In the genomic region with DNA sequence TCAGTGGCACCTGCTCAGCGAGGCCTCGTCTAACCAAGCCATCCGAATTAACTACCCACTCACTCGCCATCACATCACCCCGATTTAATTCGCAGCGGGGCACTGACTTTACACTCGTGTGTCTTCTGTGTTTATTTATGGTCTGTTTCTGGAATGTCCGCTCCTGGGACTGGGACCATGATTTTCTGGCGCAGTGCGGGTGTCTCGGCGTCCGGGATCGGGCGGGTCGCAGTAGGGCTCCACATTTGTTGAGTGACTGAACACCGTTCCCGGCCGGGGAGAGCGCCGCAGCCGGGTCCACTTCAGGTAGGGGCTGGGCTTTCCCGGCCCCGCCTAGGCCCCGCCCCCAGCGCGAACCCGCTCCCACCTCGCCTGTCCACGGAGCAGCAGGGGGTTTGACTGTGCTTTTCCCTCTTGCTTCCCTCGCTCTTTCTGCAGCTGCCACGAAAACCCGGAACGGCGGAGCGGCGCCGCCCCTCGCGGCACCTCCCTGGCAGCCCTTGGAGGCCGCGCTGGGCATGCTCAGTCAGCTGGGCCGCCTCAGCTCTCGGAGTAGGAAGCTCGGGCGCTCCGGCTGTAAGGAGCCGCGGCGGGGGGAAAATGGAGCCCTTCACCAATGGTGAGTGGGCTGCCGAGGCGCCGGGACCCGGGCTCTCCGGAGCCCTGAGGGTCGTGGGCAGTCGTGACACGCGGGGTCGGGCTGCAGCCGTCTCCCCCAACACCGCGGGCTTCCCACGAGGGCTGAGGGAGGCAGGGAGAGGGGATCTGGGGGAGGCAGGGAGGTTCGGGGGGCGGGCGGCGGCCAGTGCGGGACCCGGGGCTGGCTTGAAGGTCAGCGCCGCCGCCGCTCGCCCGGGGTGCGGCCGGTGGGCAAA, we compare ENCODE assay signal across 1 cellular context.
TF ChIP-seq lines count a peak whose summit lies in the region.

A gene (plus strand): TSS at position 525 of the 875 bp plus-strand sequence. CDS start 76 bp downstream, at position 601.

TF ChIP-seq in GM12878, 131 proteins besides CTCF, POLR2A, EP300 and RAD21 (continued from another document and continues in another):
- TF ChIP-seq, protein P1, sequence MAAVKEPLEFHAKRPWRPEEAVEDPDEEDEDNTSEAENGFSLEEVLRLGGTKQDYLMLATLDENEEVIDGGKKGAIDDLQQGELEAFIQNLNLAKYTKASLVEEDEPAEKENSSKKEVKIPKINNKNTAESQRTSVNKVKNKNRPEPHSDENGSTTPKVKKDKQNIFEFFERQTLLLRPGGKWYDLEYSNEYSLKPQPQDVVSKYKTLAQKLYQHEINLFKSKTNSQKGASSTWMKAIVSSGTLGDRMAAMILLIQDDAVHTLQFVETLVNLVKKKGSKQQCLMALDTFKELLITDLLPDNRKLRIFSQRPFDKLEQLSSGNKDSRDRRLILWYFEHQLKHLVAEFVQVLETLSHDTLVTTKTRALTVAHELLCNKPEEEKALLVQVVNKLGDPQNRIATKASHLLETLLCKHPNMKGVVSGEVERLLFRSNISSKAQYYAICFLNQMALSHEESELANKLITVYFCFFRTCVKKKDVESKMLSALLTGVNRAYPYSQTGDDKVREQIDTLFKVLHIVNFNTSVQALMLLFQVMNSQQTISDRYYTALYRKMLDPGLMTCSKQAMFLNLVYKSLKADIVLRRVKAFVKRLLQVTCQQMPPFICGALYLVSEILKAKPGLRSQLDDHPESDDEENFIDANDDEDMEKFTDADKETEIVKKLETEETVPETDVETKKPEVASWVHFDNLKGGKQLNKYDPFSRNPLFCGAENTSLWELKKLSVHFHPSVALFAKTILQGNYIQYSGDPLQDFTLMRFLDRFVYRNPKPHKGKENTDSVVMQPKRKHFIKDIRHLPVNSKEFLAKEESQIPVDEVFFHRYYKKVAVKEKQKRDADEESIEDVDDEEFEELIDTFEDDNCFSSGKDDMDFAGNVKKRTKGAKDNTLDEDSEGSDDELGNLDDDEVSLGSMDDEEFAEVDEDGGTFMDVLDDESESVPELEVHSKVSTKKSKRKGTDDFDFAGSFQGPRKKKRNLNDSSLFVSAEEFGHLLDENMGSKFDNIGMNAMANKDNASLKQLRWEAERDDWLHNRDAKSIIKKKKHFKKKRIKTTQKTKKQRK (IDR thresholded peaks at IDR 0.05; ENCODE audit: low read depth, low read length), result no peak
- no peak for TF ChIP-seq STAT3 (IDR thresholded peaks at IDR 0.05; ENCODE audit: low read depth, low read length)
- TF ChIP-seq FOXK2 (IDR thresholded peaks at IDR 0.05), result no peak
- no peak for TF ChIP-seq JUND (IDR thresholded peaks at IDR 0.05; ENCODE audit: low read depth, low read length)
- TF ChIP-seq CREB1 (IDR thresholded peaks at IDR 0.05; ENCODE audit: low read depth), result no peak
- TF ChIP-seq CHD1 (IDR thresholded peaks at IDR 0.05; ENCODE audit: low read depth, low read length), result no peak; the same call in 1 of the 2 replicates
- no peak for TF ChIP-seq CBX3 (IDR thresholded peaks at IDR 0.05; ENCODE audit: borderline replicate concordance, low read depth)
- TF ChIP-seq LARP7 (IDR thresholded peaks at IDR 0.05), result peak; percentile 44
- peak; percentile 4; the same call in 1 of the 2 replicates for TF ChIP-seq POLR2AphosphoS5 (IDR thresholded peaks at IDR 0.05; ENCODE audit: low read length)
- TF ChIP-seq, protein P2, sequence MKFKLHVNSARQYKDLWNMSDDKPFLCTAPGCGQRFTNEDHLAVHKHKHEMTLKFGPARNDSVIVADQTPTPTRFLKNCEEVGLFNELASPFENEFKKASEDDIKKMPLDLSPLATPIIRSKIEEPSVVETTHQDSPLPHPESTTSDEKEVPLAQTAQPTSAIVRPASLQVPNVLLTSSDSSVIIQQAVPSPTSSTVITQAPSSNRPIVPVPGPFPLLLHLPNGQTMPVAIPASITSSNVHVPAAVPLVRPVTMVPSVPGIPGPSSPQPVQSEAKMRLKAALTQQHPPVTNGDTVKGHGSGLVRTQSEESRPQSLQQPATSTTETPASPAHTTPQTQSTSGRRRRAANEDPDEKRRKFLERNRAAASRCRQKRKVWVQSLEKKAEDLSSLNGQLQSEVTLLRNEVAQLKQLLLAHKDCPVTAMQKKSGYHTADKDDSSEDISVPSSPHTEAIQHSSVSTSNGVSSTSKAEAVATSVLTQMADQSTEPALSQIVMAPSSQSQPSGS (IDR thresholded peaks at IDR 0.05; ENCODE audit: low read length), result no peak
- TF ChIP-seq NR2C2 (IDR thresholded peaks at IDR 0.05; ENCODE audit: borderline replicate concordance, control insufficient read depth, insufficient read length, low read depth), result no peak
- TF ChIP-seq ATF7 (IDR thresholded peaks at IDR 0.05; ENCODE audit: low read depth), result no peak
- TF ChIP-seq, protein P3, sequence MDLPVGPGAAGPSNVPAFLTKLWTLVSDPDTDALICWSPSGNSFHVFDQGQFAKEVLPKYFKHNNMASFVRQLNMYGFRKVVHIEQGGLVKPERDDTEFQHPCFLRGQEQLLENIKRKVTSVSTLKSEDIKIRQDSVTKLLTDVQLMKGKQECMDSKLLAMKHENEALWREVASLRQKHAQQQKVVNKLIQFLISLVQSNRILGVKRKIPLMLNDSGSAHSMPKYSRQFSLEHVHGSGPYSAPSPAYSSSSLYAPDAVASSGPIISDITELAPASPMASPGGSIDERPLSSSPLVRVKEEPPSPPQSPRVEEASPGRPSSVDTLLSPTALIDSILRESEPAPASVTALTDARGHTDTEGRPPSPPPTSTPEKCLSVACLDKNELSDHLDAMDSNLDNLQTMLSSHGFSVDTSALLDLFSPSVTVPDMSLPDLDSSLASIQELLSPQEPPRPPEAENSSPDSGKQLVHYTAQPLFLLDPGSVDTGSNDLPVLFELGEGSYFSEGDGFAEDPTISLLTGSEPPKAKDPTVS (IDR thresholded peaks at IDR 0.05; ENCODE audit: low read depth, low read length), result 0 out of 2 replicates have a peak, but pooled peaks have one; percentile 41
- TF ChIP-seq, protein P4, sequence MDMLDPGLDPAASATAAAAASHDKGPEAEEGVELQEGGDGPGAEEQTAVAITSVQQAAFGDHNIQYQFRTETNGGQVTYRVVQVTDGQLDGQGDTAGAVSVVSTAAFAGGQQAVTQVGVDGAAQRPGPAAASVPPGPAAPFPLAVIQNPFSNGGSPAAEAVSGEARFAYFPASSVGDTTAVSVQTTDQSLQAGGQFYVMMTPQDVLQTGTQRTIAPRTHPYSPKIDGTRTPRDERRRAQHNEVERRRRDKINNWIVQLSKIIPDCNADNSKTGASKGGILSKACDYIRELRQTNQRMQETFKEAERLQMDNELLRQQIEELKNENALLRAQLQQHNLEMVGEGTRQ (IDR thresholded peaks at IDR 0.05; ENCODE audit: borderline replicate concordance, low read depth, low read length), result no peak
- no peak for TF ChIP-seq FOS (IDR thresholded peaks at IDR 0.05; ENCODE audit: borderline replicate concordance, extremely low read depth, insufficient read length)
- no peak for TF ChIP-seq HDAC6 (IDR thresholded peaks at IDR 0.05; ENCODE audit: unreplicated experiment)
- no peak; the same call in 1 of the 2 replicates for TF ChIP-seq POLR2AphosphoS2 (IDR thresholded peaks at IDR 0.05; ENCODE audit: low read depth, low read length)
- TF ChIP-seq, protein P5, sequence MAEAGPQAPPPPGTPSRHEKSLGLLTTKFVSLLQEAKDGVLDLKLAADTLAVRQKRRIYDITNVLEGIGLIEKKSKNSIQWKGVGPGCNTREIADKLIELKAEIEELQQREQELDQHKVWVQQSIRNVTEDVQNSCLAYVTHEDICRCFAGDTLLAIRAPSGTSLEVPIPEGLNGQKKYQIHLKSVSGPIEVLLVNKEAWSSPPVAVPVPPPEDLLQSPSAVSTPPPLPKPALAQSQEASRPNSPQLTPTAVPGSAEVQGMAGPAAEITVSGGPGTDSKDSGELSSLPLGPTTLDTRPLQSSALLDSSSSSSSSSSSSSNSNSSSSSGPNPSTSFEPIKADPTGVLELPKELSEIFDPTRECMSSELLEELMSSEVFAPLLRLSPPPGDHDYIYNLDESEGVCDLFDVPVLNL (IDR thresholded peaks at IDR 0.05; ENCODE audit: low read depth, low read length), result no peak
- TF ChIP-seq ZNF274 (IDR thresholded peaks at IDR 0.05; ENCODE audit: insufficient read depth, insufficient read length), result no peak
- TF ChIP-seq RCOR1 (conservative IDR thresholded peaks at IDR 0.05; ENCODE audit: low read depth, low read length), result peak; percentile 68; the same call in 1 of the 2 replicates
- no peak for TF ChIP-seq ZNF384 (IDR thresholded peaks at IDR 0.05; ENCODE audit: borderline replicate concordance, low read depth, low read length)
- TF ChIP-seq, protein P6, sequence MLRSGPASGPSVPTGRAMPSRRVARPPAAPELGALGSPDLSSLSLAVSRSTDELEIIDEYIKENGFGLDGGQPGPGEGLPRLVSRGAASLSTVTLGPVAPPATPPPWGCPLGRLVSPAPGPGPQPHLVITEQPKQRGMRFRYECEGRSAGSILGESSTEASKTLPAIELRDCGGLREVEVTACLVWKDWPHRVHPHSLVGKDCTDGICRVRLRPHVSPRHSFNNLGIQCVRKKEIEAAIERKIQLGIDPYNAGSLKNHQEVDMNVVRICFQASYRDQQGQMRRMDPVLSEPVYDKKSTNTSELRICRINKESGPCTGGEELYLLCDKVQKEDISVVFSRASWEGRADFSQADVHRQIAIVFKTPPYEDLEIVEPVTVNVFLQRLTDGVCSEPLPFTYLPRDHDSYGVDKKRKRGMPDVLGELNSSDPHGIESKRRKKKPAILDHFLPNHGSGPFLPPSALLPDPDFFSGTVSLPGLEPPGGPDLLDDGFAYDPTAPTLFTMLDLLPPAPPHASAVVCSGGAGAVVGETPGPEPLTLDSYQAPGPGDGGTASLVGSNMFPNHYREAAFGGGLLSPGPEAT (IDR thresholded peaks at IDR 0.05; ENCODE audit: low read depth), result peak; percentile 93
- no peak for TF ChIP-seq ESRRA (IDR thresholded peaks at IDR 0.05; ENCODE audit: low read length)
- no peak for TF ChIP-seq CBX5 (IDR thresholded peaks at IDR 0.05; ENCODE audit: low read depth)
- TF ChIP-seq GABPA (IDR thresholded peaks at IDR 0.05; ENCODE audit: low read depth), result no peak
- TF ChIP-seq ZBED1 (IDR thresholded peaks at IDR 0.05; ENCODE audit: borderline replicate concordance), result no peak
- TF ChIP-seq, protein P7, sequence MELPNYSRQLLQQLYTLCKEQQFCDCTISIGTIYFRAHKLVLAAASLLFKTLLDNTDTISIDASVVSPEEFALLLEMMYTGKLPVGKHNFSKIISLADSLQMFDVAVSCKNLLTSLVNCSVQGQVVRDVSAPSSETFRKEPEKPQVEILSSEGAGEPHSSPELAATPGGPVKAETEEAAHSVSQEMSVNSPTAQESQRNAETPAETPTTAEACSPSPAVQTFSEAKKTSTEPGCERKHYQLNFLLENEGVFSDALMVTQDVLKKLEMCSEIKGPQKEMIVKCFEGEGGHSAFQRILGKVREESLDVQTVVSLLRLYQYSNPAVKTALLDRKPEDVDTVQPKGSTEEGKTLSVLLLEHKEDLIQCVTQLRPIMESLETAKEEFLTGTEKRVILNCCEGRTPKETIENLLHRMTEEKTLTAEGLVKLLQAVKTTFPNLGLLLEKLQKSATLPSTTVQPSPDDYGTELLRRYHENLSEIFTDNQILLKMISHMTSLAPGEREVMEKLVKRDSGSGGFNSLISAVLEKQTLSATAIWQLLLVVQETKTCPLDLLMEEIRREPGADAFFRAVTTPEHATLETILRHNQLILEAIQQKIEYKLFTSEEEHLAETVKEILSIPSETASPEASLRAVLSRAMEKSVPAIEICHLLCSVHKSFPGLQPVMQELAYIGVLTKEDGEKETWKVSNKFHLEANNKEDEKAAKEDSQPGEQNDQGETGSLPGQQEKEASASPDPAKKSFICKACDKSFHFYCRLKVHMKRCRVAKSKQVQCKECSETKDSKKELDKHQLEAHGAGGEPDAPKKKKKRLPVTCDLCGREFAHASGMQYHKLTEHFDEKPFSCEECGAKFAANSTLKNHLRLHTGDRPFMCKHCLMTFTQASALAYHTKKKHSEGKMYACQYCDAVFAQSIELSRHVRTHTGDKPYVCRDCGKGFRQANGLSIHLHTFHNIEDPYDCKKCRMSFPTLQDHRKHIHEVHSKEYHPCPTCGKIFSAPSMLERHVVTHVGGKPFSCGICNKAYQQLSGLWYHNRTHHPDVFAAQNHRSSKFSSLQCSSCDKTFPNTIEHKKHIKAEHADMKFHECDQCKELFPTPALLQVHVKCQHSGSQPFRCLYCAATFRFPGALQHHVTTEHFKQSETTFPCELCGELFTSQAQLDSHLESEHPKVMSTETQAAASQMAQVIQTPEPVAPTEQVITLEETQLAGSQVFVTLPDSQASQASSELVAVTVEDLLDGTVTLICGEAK (IDR thresholded peaks at IDR 0.05; ENCODE audit: borderline replicate concordance), result peak; percentile 58; the same call in 1 of the 2 replicates
- TF ChIP-seq, protein P8, sequence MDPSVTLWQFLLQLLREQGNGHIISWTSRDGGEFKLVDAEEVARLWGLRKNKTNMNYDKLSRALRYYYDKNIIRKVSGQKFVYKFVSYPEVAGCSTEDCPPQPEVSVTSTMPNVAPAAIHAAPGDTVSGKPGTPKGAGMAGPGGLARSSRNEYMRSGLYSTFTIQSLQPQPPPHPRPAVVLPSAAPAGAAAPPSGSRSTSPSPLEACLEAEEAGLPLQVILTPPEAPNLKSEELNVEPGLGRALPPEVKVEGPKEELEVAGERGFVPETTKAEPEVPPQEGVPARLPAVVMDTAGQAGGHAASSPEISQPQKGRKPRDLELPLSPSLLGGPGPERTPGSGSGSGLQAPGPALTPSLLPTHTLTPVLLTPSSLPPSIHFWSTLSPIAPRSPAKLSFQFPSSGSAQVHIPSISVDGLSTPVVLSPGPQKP (IDR thresholded peaks at IDR 0.05; ENCODE audit: low read depth, low read length), result 0 out of 2 replicates have a peak, but pooled peaks have one; percentile 42
- 0 out of 2 replicates have a peak, but pooled peaks have one; percentile 1 for TF ChIP-seq SMC3 (IDR thresholded peaks at IDR 0.05; ENCODE audit: borderline replicate concordance, low read length)
- TF ChIP-seq STAT1 (conservative IDR thresholded peaks at IDR 0.05), result 0 out of 2 replicates have a peak, but pooled peaks have one; percentile 78
- TF ChIP-seq SMARCA5 (IDR thresholded peaks at IDR 0.05), result no peak
- TF ChIP-seq PAX8 (IDR thresholded peaks at IDR 0.05), result no peak
- TF ChIP-seq DPF2 (IDR thresholded peaks at IDR 0.05), result 0 out of 2 replicates have a peak, but pooled peaks have one; percentile 26
- peak; percentile 76 for TF ChIP-seq RELA (IDR thresholded peaks at IDR 0.05; ENCODE audit: borderline replicate concordance, partially characterized antibody)
- TF ChIP-seq, protein P9, sequence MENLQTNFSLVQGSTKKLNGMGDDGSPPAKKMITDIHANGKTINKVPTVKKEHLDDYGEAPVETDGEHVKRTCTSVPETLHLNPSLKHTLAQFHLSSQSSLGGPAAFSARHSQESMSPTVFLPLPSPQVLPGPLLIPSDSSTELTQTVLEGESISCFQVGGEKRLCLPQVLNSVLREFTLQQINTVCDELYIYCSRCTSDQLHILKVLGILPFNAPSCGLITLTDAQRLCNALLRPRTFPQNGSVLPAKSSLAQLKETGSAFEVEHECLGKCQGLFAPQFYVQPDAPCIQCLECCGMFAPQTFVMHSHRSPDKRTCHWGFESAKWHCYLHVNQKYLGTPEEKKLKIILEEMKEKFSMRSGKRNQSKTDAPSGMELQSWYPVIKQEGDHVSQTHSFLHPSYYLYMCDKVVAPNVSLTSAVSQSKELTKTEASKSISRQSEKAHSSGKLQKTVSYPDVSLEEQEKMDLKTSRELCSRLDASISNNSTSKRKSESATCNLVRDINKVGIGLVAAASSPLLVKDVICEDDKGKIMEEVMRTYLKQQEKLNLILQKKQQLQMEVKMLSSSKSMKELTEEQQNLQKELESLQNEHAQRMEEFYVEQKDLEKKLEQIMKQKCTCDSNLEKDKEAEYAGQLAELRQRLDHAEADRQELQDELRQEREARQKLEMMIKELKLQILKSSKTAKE (IDR thresholded peaks at IDR 0.05; ENCODE audit: low read depth, poor library complexity, severe bottlenecking), result no peak
- no peak for TF ChIP-seq ZNF622 (IDR thresholded peaks at IDR 0.05)
- peak; percentile 88 for TF ChIP-seq YY1 (IDR thresholded peaks at IDR 0.05; ENCODE audit: low read depth, low read length)
- TF ChIP-seq ZNF217 (IDR thresholded peaks at IDR 0.05), result no peak
